In the genomic region with DNA sequence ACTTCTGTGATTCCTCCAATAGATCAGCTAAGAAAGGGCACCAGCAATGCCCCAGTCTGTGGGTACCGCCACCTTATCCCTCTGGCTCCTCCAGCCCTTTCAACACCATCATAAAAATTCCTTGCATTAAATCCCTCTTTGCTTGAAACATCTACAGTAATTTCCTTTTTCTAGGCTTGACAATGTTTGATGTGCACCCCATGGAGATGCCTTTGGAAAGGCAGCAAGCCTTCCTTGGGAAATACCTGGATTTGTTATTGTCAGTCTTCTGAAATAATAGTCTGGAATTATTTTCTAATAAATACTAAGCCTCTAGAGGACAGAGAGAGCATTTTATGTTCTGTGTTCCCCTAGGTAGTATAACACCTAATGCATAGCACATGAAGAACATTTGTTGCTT, we compare ENCODE assay signal across 3 cellular contexts. TPM values are rescaled to one million over a fixed set of nuclear protein-coding genes. Genes with fewer than 3 reads are reported as not detected.
"Had no signal": no experiment of that assay in that cellular context is flagged by ENCODE, and none has a peak within 500 bp of the region (broad histone marks: within the 10 kb centered on the region; RNA-seq: fewer than 3 reads in every experiment).

No MANE protein-coding gene starts in this region.

- ATAC-seq: GM12878 had no signal

- H3K4me3 ChIP-seq: GM12878 had no signal

- DNase-seq: GF-D8 had no signal

RNA-seq across cellular contexts. Expression of a gene that starts 46.1 kb away (rescaled TPM):
- total RNA-seq: G401 had no signal
